36 cellular contexts compared by ENCODE assay signal in genomic region chr1:29543586-29543985, GRCh38.
"Had no signal": no experiment of that assay in that cellular context is flagged by ENCODE, and none has a peak within 500 bp of the region (broad histone marks: within the 10 kb centered on the region; RNA-seq: fewer than 3 reads in every experiment).

No MANE protein-coding gene starts in this region.

- H3K36me3 ChIP-seq: esophagus squamous epithelium, left ventricle myocardium inferior, pancreas, prostate gland, stomach, tibial nerve, WERI-Rb-1 had no signal

- ATAC-seq: activated CD4-positive, CD25-positive, alpha-beta regulatory T cell treated with anti-CD3 and anti-CD28 coated beads, Interleukin-2, amount 50 U/mL, for 24 hours; activated naive CD8-positive, alpha-beta T cell treated with anti-CD3 and anti-CD28 coated beads, Interleukin-2, amount 50 U/mL, for 24 hours; mucosa of descending colon; pancreas; sciatic nerve; stimulated activated naive B cell treated with anti-CD40 and anti-IgM and Interleukin-4, amounts not matched to agents 10 μg/mL and 1 μg/mL and 100 μg/mL, for 72 hours had no signal

- H3K4me3 ChIP-seq: esophagus squamous epithelium, left ventricle myocardium inferior, lung, mucosa of descending colon, pancreas, prostate gland, stomach, tibial nerve had no signal

- H3K27me3 Mint-ChIP-seq: activated naive CD4-positive, alpha-beta T cell treated with anti-CD3 and anti-CD28 coated beads, Interleukin-2, amount 50 U/mL, for 24 hours; activated naive CD8-positive, alpha-beta T cell treated with anti-CD3 and anti-CD28 coated beads, Interleukin-2, amount 50 U/mL, for 24 hours; activated T-cell treated with anti-CD3 and anti-CD28 coated beads, Interleukin-2, amount 50 U/mL, for 24 hours; dendritic cell treated with granulocyte-macrophage colony-stimulating factor and Interleukin-4, amounts not matched to agents 40 ng/mL and 50 ng/mL, for 4 days; stimulated activated naive B cell treated with anti-CD40 and anti-IgM and Interleukin-4, amounts not matched to agents 10 μg/mL and 1 μg/mL and 100 μg/mL, for 72 hours had no signal

- H3K36me3 Mint-ChIP-seq: activated naive CD4-positive, alpha-beta T cell treated with anti-CD3 and anti-CD28 coated beads, Interleukin-2, amount 50 U/mL, for 24 hours; stimulated activated naive B cell treated with anti-CD40 and anti-IgM and Interleukin-4, amounts not matched to agents 10 μg/mL and 1 μg/mL and 100 μg/mL, for 72 hours had no signal

- H3K9me3 Mint-ChIP-seq: activated naive CD4-positive, alpha-beta T cell treated with anti-CD3 and anti-CD28 coated beads, Interleukin-2, amount 50 U/mL, for 24 hours; activated naive CD8-positive, alpha-beta T cell treated with anti-CD3 and anti-CD28 coated beads, Interleukin-2, amount 50 U/mL, for 24 hours; activated T-cell treated with anti-CD3 and anti-CD28 coated beads, Interleukin-2, amount 50 U/mL, for 24 hours; dendritic cell treated with granulocyte-macrophage colony-stimulating factor and Interleukin-4, amounts not matched to agents 40 ng/mL and 50 ng/mL, for 4 days; nephron progenitor cell; stimulated activated naive B cell treated with anti-CD40 and anti-IgM and Interleukin-4, amounts not matched to agents 10 μg/mL and 1 μg/mL and 100 μg/mL, for 72 hours; T-helper 1 cell treated with Interleukin-12 subunit alpha and Interleukin-12 subunit beta and Interleukin-4 antibody, amounts not matched to agents 30 μg/mL and 1 μg/mL, for 36 hours had no signal

- H3K4me3 Mint-ChIP-seq: activated naive CD4-positive, alpha-beta T cell treated with anti-CD3 and anti-CD28 coated beads, Interleukin-2, amount 50 U/mL, for 24 hours; activated naive CD8-positive, alpha-beta T cell treated with anti-CD3 and anti-CD28 coated beads, Interleukin-2, amount 50 U/mL, for 24 hours; activated T-cell treated with anti-CD3 and anti-CD28 coated beads, Interleukin-2, amount 50 U/mL, for 24 hours; dendritic cell treated with granulocyte-macrophage colony-stimulating factor and Interleukin-4, amounts not matched to agents 40 ng/mL and 50 ng/mL, for 4 days; nephron progenitor cell; stimulated activated naive B cell treated with anti-CD40 and anti-IgM and Interleukin-4, amounts not matched to agents 10 μg/mL and 1 μg/mL and 100 μg/mL, for 72 hours; T-helper 1 cell treated with Interleukin-12 subunit alpha and Interleukin-12 subunit beta and Interleukin-4 antibody, amounts not matched to agents 30 μg/mL and 1 μg/mL, for 36 hours had no signal

- H3K4me1 Mint-ChIP-seq: activated naive CD4-positive, alpha-beta T cell treated with anti-CD3 and anti-CD28 coated beads, Interleukin-2, amount 50 U/mL, for 24 hours; activated naive CD8-positive, alpha-beta T cell treated with anti-CD3 and anti-CD28 coated beads, Interleukin-2, amount 50 U/mL, for 24 hours; stimulated activated naive B cell treated with anti-CD40 and anti-IgM and Interleukin-4, amounts not matched to agents 10 μg/mL and 1 μg/mL and 100 μg/mL, for 72 hours had no signal

- H3K27me3 ChIP-seq: pancreas, stomach, tibial nerve had no signal

- H3K27ac Mint-ChIP-seq: activated naive CD4-positive, alpha-beta T cell treated with anti-CD3 and anti-CD28 coated beads, Interleukin-2, amount 50 U/mL, for 24 hours; activated naive CD8-positive, alpha-beta T cell treated with anti-CD3 and anti-CD28 coated beads, Interleukin-2, amount 50 U/mL, for 24 hours; activated T-cell treated with anti-CD3 and anti-CD28 coated beads, Interleukin-2, amount 50 U/mL, for 24 hours; dendritic cell treated with granulocyte-macrophage colony-stimulating factor and Interleukin-4, amounts not matched to agents 40 ng/mL and 50 ng/mL, for 4 days; stimulated activated naive B cell treated with anti-CD40 and anti-IgM and Interleukin-4, amounts not matched to agents 10 μg/mL and 1 μg/mL and 100 μg/mL, for 72 hours; T-helper 1 cell treated with Interleukin-12 subunit alpha and Interleukin-12 subunit beta and Interleukin-4 antibody, amounts not matched to agents 30 μg/mL and 1 μg/mL, for 36 hours had no signal

- H3K9me3 ChIP-seq: esophagus squamous epithelium, left ventricle myocardium inferior, mucosa of descending colon, pancreas, prostate gland, stomach, tibial nerve had no signal

- H3K4me1 ChIP-seq: esophagus squamous epithelium, left ventricle myocardium inferior, pancreas, prostate gland, stomach, tibial nerve had no signal

- DNase-seq: activated CD4-positive, alpha-beta T cell treated with anti-CD3 and anti-CD28 coated beads for 48 hours; activated CD4-positive, alpha-beta T cell treated with anti-CD3 and anti-CD28 coated beads, Interleukin-2, amount 50 U/mL, for 48 hours; activated CD8-positive, alpha-beta memory T cell treated with anti-CD3 and anti-CD28 coated beads, Interleukin-2, amount 50 U/mL, for 4 hours; activated naive CD8-positive, alpha-beta T cell treated with anti-CD3 and anti-CD28 coated beads, Interleukin-2, amount 50 U/mL, for 24 hours; activated T-cell treated with anti-CD3 and anti-CD28 coated beads, Interleukin-2, amount 50 U/mL, for 24 hours; amygdala; caudate nucleus; effector CD4-positive, alpha-beta T cell; esophagus squamous epithelium; foreskin melanocyte; glutamatergic neuron; left ventricle myocardium inferior; mesendoderm; mucosa of descending colon; nephron progenitor cell; nucleus accumbens; pancreas; retina; small intestine; stimulated activated CD4-positive, alpha-beta T cell treated with anti-CD3 and anti-CD28 coated beads, Interleukin-1b, Interleukin-23, amount 100 ng/mL, for 48 hours; stimulated activated CD4-positive, alpha-beta T cell treated with anti-CD3 and anti-CD28 coated beads, Interleukin-4, amount 100 ng/mL, for 4 hours; stimulated activated CD8-positive, alpha-beta memory T cell treated with anti-CD3 and anti-CD28 coated beads, Interleukin-4, amount 100 ng/mL, for 48 hours; stimulated activated naive B cell treated with anti-CD40 and anti-IgM and Interleukin-4, amounts not matched to agents 10 μg/mL and 1 μg/mL and 100 μg/mL, for 72 hours; stomach; SW 1271; T-helper 9 cell; WERI-Rb-1 had no signal

- H3K27ac ChIP-seq: epithelial cell of prostate, esophagus squamous epithelium, left ventricle myocardium inferior, pancreas, prostate gland, stomach, tibial nerve, WERI-Rb-1 had no signal
